ENCODE assay signal across 12 cellular contexts in genomic region chr14:58430156-58430555, GRCh38. TPM values are rescaled to one million over a fixed set of nuclear protein-coding genes. Genes with fewer than 3 reads are reported as not detected.
DNase-seq lines count a peak whose midpoint lies in the region; ATAC-seq, FAIRE-seq and TF ChIP-seq lines count a peak whose summit lies in the region.
"Had no signal": no experiment of that assay in that cellular context is flagged by ENCODE, and none has a peak within 500 bp of the region (broad histone marks: within the 10 kb centered on the region; RNA-seq: fewer than 3 reads in every experiment).

No MANE protein-coding gene starts in this region.

- H3K27me3 ChIP-seq in Panc1 (ENCODE audit: control insufficient read depth, insufficient read depth, low read length) (no peaks in the 10 kb centered on the region), endothelial cell of umbilical vein (ENCODE audit: control insufficient read depth in 2 of 2, insufficient read depth in 2 of 2, low read length in 2 of 2) (no peaks in the 10 kb centered on the region), smooth muscle cell (ENCODE audit: low read depth) (no peaks in the 10 kb centered on the region)

- H3K4me1 ChIP-seq in Panc1 (ENCODE audit: control insufficient read depth, insufficient read depth, low read length) (peaks cover 5% of the 10 kb centered on the region; the same call in 1 of the 2 replicates), endothelial cell of umbilical vein (ENCODE audit: control insufficient read depth, extremely low read depth, insufficient read depth, low read length) (peaks cover 21% of the 10 kb centered on the region), smooth muscle cell (ENCODE audit: low read depth) (peaks cover 18% of the 10 kb centered on the region)

- CTCF ChIA-PET in Panc1 (lab: Charles Lee) (interaction anchor here (0.6 kb wide), 1 partner anchor 39 kb away, joined by 4 read pairs; no protein-coding TSS in a partner anchor), endothelial cell of umbilical vein (lab: Charles Lee) (interaction anchor here (0.9 kb wide), 1 partner anchor 43 kb away, joined by 3 read pairs; no protein-coding TSS in a partner anchor)

- H3K9me1 ChIP-seq in endothelial cell of umbilical vein (replicated peaks; ENCODE audit: control insufficient read depth, extremely low read depth, insufficient read depth, low read length): no peaks in the 10 kb centered on the region

- H3K27me3 Mint-ChIP-seq in glutamatergic neuron (ENCODE audit: unreplicated experiment): peaks cover 5% of the 10 kb centered on the region
- H3K27me3 Mint-ChIP-seq: naive B cell had no signal

- H3K36me3 Mint-ChIP-seq in activated naive CD4-positive, alpha-beta T cell treated with anti-CD3 and anti-CD28 coated beads, Interleukin-2, amount 50 U/mL, for 72 hours: peaks cover 12 to 21% of the 10 kb centered on the region in 2 donors
- no peaks in the 10 kb centered on the region for H3K36me3 Mint-ChIP-seq in glutamatergic neuron (ENCODE audit: unreplicated experiment)

- peaks cover 7% of the 10 kb centered on the region for H3K4me1 Mint-ChIP-seq in glutamatergic neuron (ENCODE audit: low read depth, unreplicated experiment)

- TF ChIP-seq POLR2A in endothelial cell of umbilical vein (IDR thresholded peaks at IDR 0.05; ENCODE audit: low read depth, low read length): no peak

- H3K79me2 ChIP-seq in endothelial cell of umbilical vein (ENCODE audit: control insufficient read depth, insufficient read depth, low read length) (peaks cover 34% of the 10 kb centered on the region), smooth muscle cell (ENCODE audit: low read depth) (peaks cover 42% of the 10 kb centered on the region)

- H4K20me1 ChIP-seq in endothelial cell of umbilical vein (replicated peaks; ENCODE audit: control insufficient read depth, extremely low read depth, insufficient read depth, low read length): no peaks in the 10 kb centered on the region
- no peaks in the 10 kb centered on the region for H4K20me1 ChIP-seq in smooth muscle cell (ENCODE audit: low read depth)

- H3K9me3 ChIP-seq in Panc1 (ENCODE audit: control insufficient read depth, insufficient read depth, low read depth, low read length): no peaks in the 10 kb centered on the region
- H3K9me3 ChIP-seq in endothelial cell of umbilical vein (replicated peaks; ENCODE audit: control insufficient read depth, insufficient read depth, low read length): no peaks in the 10 kb centered on the region
- H3K9me3 ChIP-seq in smooth muscle cell (replicated peaks; ENCODE audit: low read depth): no peaks in the 10 kb centered on the region

- no peak for DNase-seq in activated naive CD4-positive, alpha-beta T cell treated with anti-CD3 and anti-CD28 coated beads, Interleukin-2, amount 50 U/mL, for 72 hours (ENCODE audit: low spot score in 2 of 2)
- no peak for DNase-seq in activated naive CD4-positive, alpha-beta T cell (lab: John Stamatoyannopoulos, UW)
- no peak for DNase-seq in Panc1 (ENCODE audit: low read depth, low spot score)
- DNase-seq in endothelial cell of umbilical vein (ENCODE audit: low read depth, low spot score): peak; percentile 4
- no peak for DNase-seq in smooth muscle cell (lab: John Stamatoyannopoulos, UW; ENCODE audit: unreplicated experiment)
- no peak for DNase-seq in glutamatergic neuron
- DNase-seq in activated effector memory CD4-positive, alpha-beta T cell treated with anti-CD3 and anti-CD28 coated beads, Interleukin-2, amount 50 U/mL, for 16 hours: no peak
- DNase-seq: H7, hippocampal formation, naive B cell, NCI-H2171 had no signal

- no peak overlapping the region for H2AFZ ChIP-seq in endothelial cell of umbilical vein (ENCODE audit: low read depth, low read length)
- no peak overlapping the region for H2AFZ ChIP-seq in smooth muscle cell (ENCODE audit: low read depth)

- H3K4me2 ChIP-seq in endothelial cell of umbilical vein (ENCODE audit: insufficient read depth, low read length): no peak overlapping the region
- peak overlapping the region; percentile 95 for H3K4me2 ChIP-seq in smooth muscle cell

- no peak for TF ChIP-seq CTCF in Panc1 (IDR thresholded peaks at IDR 0.05)
- no peak for TF ChIP-seq CTCF in endothelial cell of umbilical vein (IDR thresholded peaks at IDR 0.05; ENCODE audit: extremely low read depth in 1 of 2, insufficient read depth in 1 of 2, low read depth in 1 of 2, low read length in 2 of 2)
- no peak for TF ChIP-seq CTCF in smooth muscle cell (IDR thresholded peaks at IDR 0.05; ENCODE audit: borderline replicate concordance, insufficient read depth, poor library complexity, severe bottlenecking)
- TF ChIP-seq CTCF in glutamatergic neuron (IDR thresholded peaks at IDR 0.05; ENCODE audit: partially characterized antibody, unreplicated experiment): no peak

- peaks cover 6% of the 10 kb centered on the region for H3F3A ChIP-seq in smooth muscle cell (ENCODE audit: low read depth)

- intact Hi-C loops in Panc1 (cut with micrococcal nuclease; ENCODE audit: unreplicated experiment) (no loop called here), endothelial cell of umbilical vein (cut with micrococcal nuclease) (no loop called here)

- peak; percentile 74 to 87 for ATAC-seq in activated naive CD4-positive, alpha-beta T cell treated with anti-CD3 and anti-CD28 coated beads, Interleukin-2, amount 50 U/mL, for 72 hours
- no peak for ATAC-seq in Panc1
- no peak for ATAC-seq in HG02588 (IDR thresholded peaks at IDR 0.05; ENCODE audit: unreplicated experiment)

- 35% methylated on average over 1 of the region's 1 CpG for WGBS in smooth muscle cell (ENCODE audit: low lambda C conversion rate)

- no peak for FAIRE-seq in endothelial cell of umbilical vein (lab: Jason Lieb, UNC)

- H3K4me3 Mint-ChIP-seq in glutamatergic neuron (ENCODE audit: unreplicated experiment): no peak overlapping the region

- H3K4me3 ChIP-seq in Panc1 (ENCODE audit: low read depth in 2 of 2, low read length in 2 of 2) (0 out of 4 replicates have a peak overlapping the region, but pooled peaks of 1 of the 2 experiments have one; percentile 91), endothelial cell of umbilical vein (replicated peaks in 1 of 3; ENCODE audit: insufficient read depth in 1 of 3, low read depth in 1 of 3, low read length in 3 of 3) (no peak overlapping the region), smooth muscle cell (no peak overlapping the region)

- H3K9ac ChIP-seq in endothelial cell of umbilical vein (replicated peaks; ENCODE audit: extremely low read depth, insufficient read depth, low read length): no peak overlapping the region
- no peak overlapping the region for H3K9ac ChIP-seq in smooth muscle cell (ENCODE audit: low read depth)

- in situ Hi-C loops in Panc1 (cut with HindIII; ENCODE audit: low pct_unique_long_range_greater_than_20kb, low sequenced_read_pairs): no loop called here

- peak overlapping the region; percentile 34; the same call in 1 of the 2 replicates for H3K27ac ChIP-seq in Panc1 (ENCODE audit: low read length)
- H3K27ac ChIP-seq in endothelial cell of umbilical vein (ENCODE audit: insufficient read depth, low read depth, low read length): no peak overlapping the region
- peak overlapping the region; percentile 22 for H3K27ac ChIP-seq in smooth muscle cell (ENCODE audit: low read depth)

- POLR2A ChIA-PET in Panc1 (lab: Charles Lee) (no interaction called here), endothelial cell of umbilical vein (lab: Charles Lee) (no interaction called here)

- no peaks in the 10 kb centered on the region for H3K9me3 Mint-ChIP-seq in activated naive CD4-positive, alpha-beta T cell treated with anti-CD3 and anti-CD28 coated beads, Interleukin-2, amount 50 U/mL, for 72 hours
- H3K9me3 Mint-ChIP-seq in glutamatergic neuron (ENCODE audit: unreplicated experiment): peaks cover 17% of the 10 kb centered on the region
- H3K9me3 Mint-ChIP-seq: naive B cell had no signal

- H3K27ac Mint-ChIP-seq in activated naive CD4-positive, alpha-beta T cell treated with anti-CD3 and anti-CD28 coated beads, Interleukin-2, amount 50 U/mL, for 72 hours: peak overlapping the region; percentile 73 to 78
- no peak overlapping the region for H3K27ac Mint-ChIP-seq in glutamatergic neuron (ENCODE audit: unreplicated experiment)

- H3K36me3 ChIP-seq in Panc1 (ENCODE audit: control insufficient read depth, insufficient read depth, low read length): no peaks in the 10 kb centered on the region; the same call in none of the 2 replicates
- H3K36me3 ChIP-seq in endothelial cell of umbilical vein (ENCODE audit: control insufficient read depth in 2 of 2, extremely low read depth in 1 of 2, insufficient read depth in 2 of 2, low read length in 2 of 2): peaks cover 0 to 6% of the 10 kb centered on the region in 2 experiments
- no peaks in the 10 kb centered on the region for H3K36me3 ChIP-seq in smooth muscle cell (ENCODE audit: low read depth)

- BruUV-seq in Panc1 (replicated peaks; lab: Mats Ljungman, UMichigan) (no TSS peak), endothelial cell of umbilical vein (replicated peaks; lab: Mats Ljungman, UMichigan) (no TSS peak)

- dilution Hi-C loops in endothelial cell of umbilical vein (cut with MboI; ENCODE audit: extremely low pct_ligation_motif_present, low sequenced_read_pairs): no loop called here

RNA-seq across cellular contexts. Expression of gene KIAA0586, which starts 2.6 kb away (rescaled TPM):
- 10 to 100 TPM; 37.3 to 47.2 TPM for total RNA-seq in activated naive CD4-positive, alpha-beta T cell treated with anti-CD3 and anti-CD28 coated beads, Interleukin-2, amount 50 U/mL, for 72 hours
- total RNA-seq in Panc1 (2021; ENCODE audit: unreplicated experiment) (14.7 TPM), endothelial cell of umbilical vein (25.9 and 29.2 TPM in 2 replicates), smooth muscle cell (19.9 and 20.0 TPM in 2 replicates), glutamatergic neuron (ENCODE audit: unreplicated experiment) (27.8 TPM)
- polyA plus RNA-seq in Panc1 (2012; ENCODE audit: insufficient read length): 6.9 TPM
- polyA plus RNA-seq in endothelial cell of umbilical vein (5.9 and 7.4 TPM in 2 replicates), smooth muscle cell (6.5 and 8.5 TPM in 2 replicates)
- 12.2 TPM in 2 replicates for polyA plus RNA-seq in endothelial cell of umbilical vein (2011; cell fraction: cytosol; rRNA removed)
- polyA plus RNA-seq in endothelial cell of umbilical vein (2011; cell fraction: nucleus; rRNA removed): 21.0 and 25.2 TPM in 2 replicates
- 12.8 and 24.4 TPM in 2 replicates for polyA plus RNA-seq in endothelial cell of umbilical vein (2012)
- polyA minus RNA-seq in endothelial cell of umbilical vein: 24.4 and 26.4 TPM in 2 replicates
- polyA minus RNA-seq in endothelial cell of umbilical vein (2011; cell fraction: cytosol; rRNA and poly(A)+ RNA removed): 24.9 TPM
- polyA minus RNA-seq in endothelial cell of umbilical vein (2011; cell fraction: nucleus; rRNA and poly(A)+ RNA removed): 33.9 and 47.3 TPM in 2 replicates

RNA-seq across cellular contexts. Expression of gene TIMM9, which starts 2.8 kb away (rescaled TPM):
- total RNA-seq in activated naive CD4-positive, alpha-beta T cell treated with anti-CD3 and anti-CD28 coated beads, Interleukin-2, amount 50 U/mL, for 72 hours: 10 to 100 TPM; 27.8 to 65.0 TPM
- total RNA-seq in Panc1 (2021; ENCODE audit: unreplicated experiment): 34.4 TPM
- polyA plus RNA-seq in Panc1 (2012; ENCODE audit: insufficient read length): 30.3 TPM
- total RNA-seq in endothelial cell of umbilical vein: 38.0 and 42.4 TPM in 2 replicates
- 15.4 and 20.2 TPM in 2 replicates for polyA plus RNA-seq in endothelial cell of umbilical vein
- 45.7 and 64.8 TPM in 2 replicates for polyA plus RNA-seq in endothelial cell of umbilical vein (2011; cell fraction: cytosol; rRNA removed)
- polyA plus RNA-seq in endothelial cell of umbilical vein (2011; cell fraction: nucleus; rRNA removed): 11.2 and 18.6 TPM in 2 replicates
- polyA plus RNA-seq in endothelial cell of umbilical vein (2012): 54.9 and 55.1 TPM in 2 replicates
- 7.7 and 9.5 TPM in 2 replicates for polyA minus RNA-seq in endothelial cell of umbilical vein
- polyA minus RNA-seq in endothelial cell of umbilical vein (2011; cell fraction: cytosol; rRNA and poly(A)+ RNA removed): 17.3 TPM
- polyA minus RNA-seq in endothelial cell of umbilical vein (2011; cell fraction: nucleus; rRNA and poly(A)+ RNA removed): 4.4 and 5.2 TPM in 2 replicates
- total RNA-seq in smooth muscle cell: 42.2 and 51.8 TPM in 2 replicates
- polyA plus RNA-seq in smooth muscle cell: 40.2 and 48.7 TPM in 2 replicates
- total RNA-seq in glutamatergic neuron (ENCODE audit: unreplicated experiment): 41.6 TPM

RNA-seq across cellular contexts. Expression of gene TOMM20L, which starts 34.4 kb away (rescaled TPM):
- total RNA-seq in activated naive CD4-positive, alpha-beta T cell treated with anti-CD3 and anti-CD28 coated beads, Interleukin-2, amount 50 U/mL, for 72 hours: not detected
- total RNA-seq in Panc1 (2021; ENCODE audit: unreplicated experiment): not detected
- not detected for polyA plus RNA-seq in Panc1 (2012; ENCODE audit: insufficient read length)
- not detected in 2 replicates for total RNA-seq in endothelial cell of umbilical vein
- polyA plus RNA-seq in endothelial cell of umbilical vein: not detected in 2 replicates
- polyA plus RNA-seq in endothelial cell of umbilical vein (2011; cell fraction: cytosol; rRNA removed): not detected in 2 replicates
- polyA plus RNA-seq in endothelial cell of umbilical vein (2011; cell fraction: nucleus; rRNA removed): not detected in 2 replicates
- not detected in 2 replicates for polyA plus RNA-seq in endothelial cell of umbilical vein (2012)
- polyA minus RNA-seq in endothelial cell of umbilical vein: not detected in 2 replicates
- not detected for polyA minus RNA-seq in endothelial cell of umbilical vein (2011; cell fraction: cytosol; rRNA and poly(A)+ RNA removed)
- not detected in 2 replicates for polyA minus RNA-seq in endothelial cell of umbilical vein (2011; cell fraction: nucleus; rRNA and poly(A)+ RNA removed)
- total RNA-seq in smooth muscle cell: not detected in 2 replicates
- polyA plus RNA-seq in smooth muscle cell: not detected in 2 replicates
- total RNA-seq in glutamatergic neuron (ENCODE audit: unreplicated experiment): not detected
- total RNA-seq: H7 had no signal

Comparison
In these comparisons a context has a peak if more than half of its experiments do, and no peak if none do; other contexts are left out.
1. ATAC-seq: peak in activated naive CD4-positive, alpha-beta T cell treated with anti-CD3 and anti-CD28 coated beads, Interleukin-2, amount 50 U/mL, for 72 hours (2 of 2); none in Panc1 (single experiment) and HG02588 (single experiment).